8 cellular contexts compared by ENCODE assay signal in the genomic region with DNA sequence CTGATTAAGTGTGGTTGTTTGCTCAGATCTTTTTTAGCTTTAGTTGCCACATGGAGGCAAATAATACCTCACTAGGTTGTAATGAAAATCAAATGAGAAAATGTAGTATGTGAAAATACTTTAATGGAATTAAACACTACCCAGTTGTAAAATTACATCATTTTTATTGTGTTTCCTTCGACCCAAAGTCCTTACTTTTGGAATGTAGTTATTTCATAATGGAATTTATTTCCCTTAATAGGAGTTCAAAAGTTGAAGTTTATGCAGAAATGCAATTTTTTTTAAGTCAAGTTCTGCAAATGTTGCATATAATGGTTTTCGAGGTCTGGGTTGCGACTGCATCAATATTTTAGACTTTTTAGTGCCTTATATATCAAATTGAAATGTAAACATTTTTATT. TPM values are rescaled to one million over a fixed set of nuclear protein-coding genes. Genes with fewer than 3 reads are reported as not detected.
A peak's percentile ranks its signal among the peaks of the same experiment; 100 is the strongest.
DNase-seq lines count a peak whose midpoint lies in the region; ATAC-seq, FAIRE-seq and TF ChIP-seq lines count a peak whose summit lies in the region.

No MANE protein-coding gene starts in this region.

- H3K9me3 ChIP-seq in Panc1 (ENCODE audit: control insufficient read depth, insufficient read depth, low read depth, low read length) (no peaks in the 10 kb centered on the region), endothelial cell of umbilical vein (replicated peaks; ENCODE audit: control insufficient read depth, insufficient read depth, low read length) (no peaks in the 10 kb centered on the region), psoas muscle (no peaks in the 10 kb centered on the region)

- 13 to 18% (median 15%) methylated on average over 3 of the region's 3 CpGs for WGBS in psoas muscle, 3 donors

- dilution Hi-C loops in endothelial cell of umbilical vein (cut with MboI; ENCODE audit: extremely low pct_ligation_motif_present, low sequenced_read_pairs): no loop called here

- CTCF ChIA-PET in Panc1 (lab: Charles Lee): no interaction called here
- CTCF ChIA-PET in endothelial cell of umbilical vein (lab: Charles Lee): interaction anchor here (1.2 to 1.5 kb wide), 2 partner anchors 28 to 491 kb away, joined by 5 to 12 read pairs; no protein-coding TSS in a partner anchor

- H3K4me3 ChIP-seq in Panc1 (ENCODE audit: low read depth in 2 of 2, low read length in 2 of 2): peak overlapping the region; percentile 80 to 84; a peak in 3 of 4 replicates
- peak overlapping the region; percentile 62 to 99 (median 97) for H3K4me3 ChIP-seq in endothelial cell of umbilical vein (replicated peaks in 1 of 3; ENCODE audit: insufficient read depth in 1 of 3, low read depth in 1 of 3, low read length in 3 of 3)
- H3K4me3 ChIP-seq in psoas muscle: peak overlapping the region; percentile 81

- H3K27me3 ChIP-seq in Panc1 (ENCODE audit: control insufficient read depth, insufficient read depth, low read length) (no peaks in the 10 kb centered on the region), endothelial cell of umbilical vein (ENCODE audit: control insufficient read depth in 2 of 2, insufficient read depth in 2 of 2, low read length in 2 of 2) (no peaks in the 10 kb centered on the region), psoas muscle (ENCODE audit: insufficient read depth in 3 of 3, low read length in 2 of 3) (no peaks in the 10 kb centered on the region)

- peaks cover 89% of the 10 kb centered on the region for H3K79me2 ChIP-seq in endothelial cell of umbilical vein (ENCODE audit: control insufficient read depth, insufficient read depth, low read length)

- TF ChIP-seq CTCF in Panc1 (IDR thresholded peaks at IDR 0.05) (no peak), endothelial cell of umbilical vein (IDR thresholded peaks at IDR 0.05; ENCODE audit: extremely low read depth in 1 of 2, insufficient read depth in 1 of 2, low read depth in 1 of 2, low read length in 2 of 2) (no peak), psoas muscle (IDR thresholded peaks at IDR 0.05) (no peak)

- in situ Hi-C loops in Panc1 (cut with HindIII; ENCODE audit: low pct_unique_long_range_greater_than_20kb, low sequenced_read_pairs): no loop called here

- peak overlapping the region; percentile 99 for H3K4me2 ChIP-seq in endothelial cell of umbilical vein (ENCODE audit: insufficient read depth, low read length)

- intact Hi-C loops in Panc1 (cut with micrococcal nuclease; ENCODE audit: unreplicated experiment) (no loop called here), endothelial cell of umbilical vein (cut with micrococcal nuclease) (loop anchor here (10.0 kb wide), 1 partner anchor 603 kb away; no protein-coding TSS in a partner anchor), psoas muscle (cut with DNase I) (loop anchor here in 1 of 2 donors (10.0 kb wide), 1 partner anchor 233 kb away; no protein-coding TSS in a partner anchor)

- no peak for TF ChIP-seq POLR2A in endothelial cell of umbilical vein (IDR thresholded peaks at IDR 0.05; ENCODE audit: low read depth, low read length)

- no peak overlapping the region for H2AFZ ChIP-seq in endothelial cell of umbilical vein (ENCODE audit: low read depth, low read length)

- DNase-seq in EH (ENCODE audit: low read depth): peak; percentile 63
- no peak for DNase-seq in Panc1 (ENCODE audit: low read depth, low spot score)
- DNase-seq in endothelial cell of umbilical vein (ENCODE audit: low read depth, low spot score): no peak
- no peak for DNase-seq in psoas muscle
- no peak for DNase-seq in frontal cortex (ENCODE audit: low spot score in 2 of 2)
- DNase-seq in midbrain (lab: John Stamatoyannopoulos, UW): no peak

- peak overlapping the region; percentile 94 for H3K9ac ChIP-seq in endothelial cell of umbilical vein (replicated peaks; ENCODE audit: extremely low read depth, insufficient read depth, low read length)

- H3K9me1 ChIP-seq in endothelial cell of umbilical vein (replicated peaks; ENCODE audit: control insufficient read depth, extremely low read depth, insufficient read depth, low read length): no peaks in the 10 kb centered on the region

- H3K36me3 ChIP-seq in Panc1 (ENCODE audit: control insufficient read depth, insufficient read depth, low read length): peaks cover 23% of the 10 kb centered on the region
- peaks cover 2 to 10% of the 10 kb centered on the region in 2 experiments for H3K36me3 ChIP-seq in endothelial cell of umbilical vein (ENCODE audit: control insufficient read depth in 2 of 2, extremely low read depth in 1 of 2, insufficient read depth in 2 of 2, low read length in 2 of 2)
- H3K36me3 ChIP-seq in psoas muscle (ENCODE audit: insufficient read depth in 1 of 2, low read depth in 1 of 2): peaks cover 0 to 3% of the 10 kb centered on the region in 2 donors

- peak overlapping the region; percentile 93 for H3K27ac ChIP-seq in Panc1 (ENCODE audit: low read length)
- peak overlapping the region; percentile 90 for H3K27ac ChIP-seq in endothelial cell of umbilical vein (ENCODE audit: insufficient read depth, low read depth, low read length)
- peak overlapping the region; percentile 95 for H3K27ac ChIP-seq in psoas muscle

- ATAC-seq in Panc1: no peak
- no peak for ATAC-seq in psoas muscle
- ATAC-seq in HG03095 (IDR thresholded peaks at IDR 0.05; ENCODE audit: unreplicated experiment): no peak
- no peak for ATAC-seq in HG02884 (IDR thresholded peaks at IDR 0.05; ENCODE audit: unreplicated experiment)

- H4K20me1 ChIP-seq in endothelial cell of umbilical vein (replicated peaks; ENCODE audit: control insufficient read depth, extremely low read depth, insufficient read depth, low read length): peaks cover 20% of the 10 kb centered on the region

- POLR2A ChIA-PET in Panc1 (lab: Charles Lee) (interaction anchor here (0.5 to 0.6 kb wide), 2 partner anchors 30 to 602 kb away, joined by 3 to 16 read pairs; no protein-coding TSS in a partner anchor), endothelial cell of umbilical vein (lab: Charles Lee) (no interaction called here)

- BruUV-seq in Panc1 (replicated peaks; lab: Mats Ljungman, UMichigan) (no TSS peak), endothelial cell of umbilical vein (replicated peaks; lab: Mats Ljungman, UMichigan) (no TSS peak)

- H3K4me1 ChIP-seq in Panc1 (ENCODE audit: control insufficient read depth, insufficient read depth, low read length): peaks cover 65% of the 10 kb centered on the region
- H3K4me1 ChIP-seq in endothelial cell of umbilical vein (ENCODE audit: control insufficient read depth, extremely low read depth, insufficient read depth, low read length): peaks cover 57% of the 10 kb centered on the region
- H3K4me1 ChIP-seq in psoas muscle: peaks cover 73% of the 10 kb centered on the region

- no peak for FAIRE-seq in endothelial cell of umbilical vein (lab: Jason Lieb, UNC)
- no peak for FAIRE-seq in frontal cortex (lab: Jason Lieb, UNC)

TF ChIP-seq in endothelial cell of umbilical vein, 7 proteins besides CTCF, POLR2A, EP300 and RAD21:
- TF ChIP-seq POLR2AphosphoS5 (IDR thresholded peaks at IDR 0.05; ENCODE audit: insufficient read depth, low read depth, low read length): no peak
- no peak for TF ChIP-seq JUN (IDR thresholded peaks at IDR 0.05; ENCODE audit: borderline replicate concordance, insufficient read depth, insufficient read length, low read depth)

RNA-seq across cellular contexts. Expression of a gene that starts 31.0 kb away (rescaled TPM):
- total RNA-seq in Panc1 (2021; ENCODE audit: unreplicated experiment) (169 TPM), endothelial cell of umbilical vein (242 and 298 TPM in 2 replicates), psoas muscle (10 to 100 TPM; 64.0 to 99.2 (median 77.6) TPM), frontal cortex (205 TPM)
- 47.4 TPM for polyA plus RNA-seq in Panc1 (2012; ENCODE audit: insufficient read length)
- polyA plus RNA-seq in endothelial cell of umbilical vein (49.0 and 65.6 TPM in 2 replicates), psoas muscle (100 to 1,000 TPM in 1 of 3 donors, 10 to 100 TPM in 2; 15.0 to 115 (median 23.2) TPM)
- 71.0 and 79.5 TPM in 2 replicates for polyA plus RNA-seq in endothelial cell of umbilical vein (2011; cell fraction: cytosol; rRNA removed)
- polyA plus RNA-seq in endothelial cell of umbilical vein (2011; cell fraction: nucleus; rRNA removed): 124 and 164 TPM in 2 replicates
- polyA plus RNA-seq in endothelial cell of umbilical vein (2012): 182 and 228 TPM in 2 replicates
- polyA minus RNA-seq in endothelial cell of umbilical vein: 356 and 415 TPM in 2 replicates
- polyA minus RNA-seq in endothelial cell of umbilical vein (2011; cell fraction: cytosol; rRNA and poly(A)+ RNA removed): 201 TPM
- 332 and 439 TPM in 2 replicates for polyA minus RNA-seq in endothelial cell of umbilical vein (2011; cell fraction: nucleus; rRNA and poly(A)+ RNA removed)
